Comparison of ENCODE assay signal across 15 cellular contexts in the genomic region with DNA sequence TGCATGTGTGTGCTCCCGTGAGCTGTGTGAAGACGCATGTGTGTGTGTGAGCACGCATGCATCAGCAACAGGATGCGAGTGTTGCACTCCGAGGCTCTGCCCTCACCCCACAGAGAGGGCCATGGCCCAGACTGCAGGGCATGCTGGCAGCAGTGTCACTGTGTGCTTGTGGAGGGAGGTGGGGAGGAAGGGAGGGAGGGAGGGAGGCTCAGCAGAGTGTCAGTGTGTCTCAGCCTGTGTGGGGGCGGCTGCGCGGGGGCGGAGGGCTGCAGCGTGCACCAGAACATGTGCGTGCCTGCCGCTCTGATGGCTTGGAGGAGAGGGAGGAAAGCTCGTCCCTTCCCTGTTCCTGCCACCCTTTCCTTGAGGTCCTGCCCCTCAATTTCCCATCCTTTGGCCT. TPM values are rescaled to one million over a fixed set of nuclear protein-coding genes. Genes with fewer than 3 reads are reported as not detected.
"Had no signal": no experiment of that assay in that cellular context is flagged by ENCODE, and none has a peak within 500 bp of the region (broad histone marks: within the 10 kb centered on the region; RNA-seq: fewer than 3 reads in every experiment).

No MANE protein-coding gene starts in this region.

- ATAC-seq: activated CD4-positive, CD25-positive, alpha-beta regulatory T cell treated with anti-CD3 and anti-CD28 coated beads, Interleukin-2, amount 50 U/mL, for 24 hours had no signal

- H3K27ac ChIP-seq: brain microvascular endothelial cell, left ventricle myocardium inferior, thyroid gland, vagina had no signal

- H3K36me3 Mint-ChIP-seq: activated naive CD8-positive, alpha-beta T cell treated with anti-CD3 and anti-CD28 coated beads, Interleukin-2, amount 10 ng/mL, durations not matched to agents 7 days and 5 days; natural killer cell treated with Interleukin-12 subunit alpha and Interleukin-12 subunit beta and Interleukin-15 and Interleukin-18, amount 100 ng/mL, for 72 hours had no signal

- H3K4me1 ChIP-seq: left ventricle myocardium inferior, thyroid gland, vagina had no signal

- H3K4me1 Mint-ChIP-seq: activated naive CD8-positive, alpha-beta T cell treated with anti-CD3 and anti-CD28 coated beads, Interleukin-2, amount 10 ng/mL, durations not matched to agents 7 days and 5 days had no signal

- H3K27ac Mint-ChIP-seq: activated naive CD8-positive, alpha-beta T cell treated with anti-CD3 and anti-CD28 coated beads, Interleukin-2, amount 10 ng/mL, durations not matched to agents 7 days and 5 days; natural killer cell treated with Interleukin-12 subunit alpha and Interleukin-12 subunit beta and Interleukin-15 and Interleukin-18, amount 100 ng/mL, for 72 hours had no signal

- H3K4me3 Mint-ChIP-seq: activated naive CD8-positive, alpha-beta T cell treated with anti-CD3 and anti-CD28 coated beads, Interleukin-2, amount 10 ng/mL, durations not matched to agents 7 days and 5 days; natural killer cell treated with Interleukin-12 subunit alpha and Interleukin-12 subunit beta and Interleukin-15 and Interleukin-18, amount 100 ng/mL, for 72 hours had no signal

- H3K9me3 ChIP-seq: left ventricle myocardium inferior, thyroid gland, vagina had no signal

- DNase-seq: activated naive CD4-positive, alpha-beta T cell; activated naive CD8-positive, alpha-beta T cell treated with anti-CD3 and anti-CD28 coated beads, Interleukin-2, amount 10 ng/mL, durations not matched to agents 7 days and 5 days; brain microvascular endothelial cell; hippocampal formation; left ventricle myocardium inferior; mesendoderm; stimulated activated CD4-positive, alpha-beta T cell treated with anti-CD3 and anti-CD28 coated beads, Interleukin-12 subunit alpha, Interleukin-12 subunit beta, amount 100 ng/mL, for 4 hours; stimulated activated CD4-positive, alpha-beta T cell treated with anti-CD3 and anti-CD28 coated beads, Interleukin-2, amount 100 ng/mL, for 24 hours; T-helper 9 cell; thyroid gland had no signal

- H3K36me3 ChIP-seq: brain microvascular endothelial cell, left ventricle myocardium inferior, thyroid gland, vagina had no signal

- H3K9me3 Mint-ChIP-seq: activated naive CD8-positive, alpha-beta T cell treated with anti-CD3 and anti-CD28 coated beads, Interleukin-2, amount 10 ng/mL, durations not matched to agents 7 days and 5 days; natural killer cell treated with Interleukin-12 subunit alpha and Interleukin-12 subunit beta and Interleukin-15 and Interleukin-18, amount 100 ng/mL, for 72 hours had no signal

- H3K27me3 ChIP-seq: brain microvascular endothelial cell, thyroid gland, vagina had no signal

- H3K4me3 ChIP-seq: left ventricle myocardium inferior, thyroid gland, vagina had no signal

RNA-seq across cellular contexts. Expression of gene CAMK2A, which starts 5.3 kb away (rescaled TPM):
- total RNA-seq: activated CD8-positive, alpha-beta memory T cell treated with anti-CD3 and anti-CD28 coated beads for 36 hours; activated naive CD8-positive, alpha-beta T cell treated with anti-CD3 and anti-CD28 coated beads, Interleukin-2, amount 10 ng/mL, durations not matched to agents 7 days and 5 days; dermis microvascular lymphatic vessel endothelial cell; natural killer cell treated with Interleukin-12 subunit alpha and Interleukin-12 subunit beta and Interleukin-15 and Interleukin-18, amount 100 ng/mL, for 72 hours; thyroid gland had no signal

RNA-seq across cellular contexts. Expression of gene ARSI, which starts 18.4 kb away (rescaled TPM):
- total RNA-seq: activated CD8-positive, alpha-beta memory T cell treated with anti-CD3 and anti-CD28 coated beads for 36 hours; activated naive CD8-positive, alpha-beta T cell treated with anti-CD3 and anti-CD28 coated beads, Interleukin-2, amount 10 ng/mL, durations not matched to agents 7 days and 5 days; natural killer cell treated with Interleukin-12 subunit alpha and Interleukin-12 subunit beta and Interleukin-15 and Interleukin-18, amount 100 ng/mL, for 72 hours had no signal
